8 cellular contexts compared by ENCODE assay signal in genomic region chr5:74631088-74631960, GRCh38. TPM values are rescaled to one million over a fixed set of nuclear protein-coding genes. Genes with fewer than 3 reads are reported as not detected.
DNase-seq lines count a peak whose midpoint lies in the region; ATAC-seq and TF ChIP-seq lines count a peak whose summit lies in the region.

No MANE protein-coding gene starts in this region.

- no peaks in the 10 kb centered on the region for H3K79me2 ChIP-seq in SU-DHL-6 (ENCODE audit: insufficient read depth, low read length)

- DNase-seq in Calu3 (no peak), fibroblast of villous mesenchyme (ENCODE audit: low read depth) (peak; percentile 40), AG08395 (ENCODE audit: low spot score) (no peak)
- DNase-seq in activated CD4-positive, CD25-positive, alpha-beta regulatory T cell (lab: John Stamatoyannopoulos, UW) = no peak

- no peaks in the 10 kb centered on the region for H3K9me3 ChIP-seq in SU-DHL-6 (ENCODE audit: insufficient read depth, low read length)

- H3K9ac ChIP-seq in SU-DHL-6 (ENCODE audit: low read length) = no peak overlapping the region

- intact Hi-C loops in Calu3 (cut with micrococcal nuclease; ENCODE audit: unreplicated experiment) = loop anchor here (5.0 kb wide), 1 partner anchor 34 kb away; no protein-coding TSS in a partner anchor

- H3K4me1 Mint-ChIP-seq in Calu3 (ENCODE audit: low read depth, unreplicated experiment) = peaks cover 80% of the 10 kb centered on the region

- H2AFZ ChIP-seq in SU-DHL-6 (ENCODE audit: low read depth, low read length, severe bottlenecking) = no peak overlapping the region

- no peaks in the 10 kb centered on the region for H4K20me1 ChIP-seq in SU-DHL-6 (ENCODE audit: low read depth, low read length)

- no TSS peak for BruUV-seq in Calu3 (replicated peaks; lab: Mats Ljungman, UMichigan)

- H3K4me3 ChIP-seq in SU-DHL-6 (ENCODE audit: insufficient read depth, low read length, poor library complexity, severe bottlenecking) (no peak overlapping the region), fibroblast of villous mesenchyme (ENCODE audit: low read depth, low read length) (no peak overlapping the region), skin epidermis (no peak overlapping the region)

- H3K27me3 ChIP-seq in SU-DHL-6 (ENCODE audit: low read length) = no peaks in the 10 kb centered on the region

- no peaks in the 10 kb centered on the region for H3K9me2 ChIP-seq in SU-DHL-6 (replicated peaks; ENCODE audit: insufficient read depth, low read length)

- H3F3A ChIP-seq in SU-DHL-6 (ENCODE audit: insufficient read depth) = no peaks in the 10 kb centered on the region

- ATAC-seq in GM19397 (IDR thresholded peaks at IDR 0.05; ENCODE audit: unreplicated experiment) (peak; percentile 92), HG03354 (IDR thresholded peaks at IDR 0.05; ENCODE audit: poor library complexity, severe bottlenecking, unreplicated experiment) (peak; percentile 95)

- no peaks in the 10 kb centered on the region for H3K9me3 Mint-ChIP-seq in Calu3 (ENCODE audit: low read depth, unreplicated experiment)

- CTCF ChIA-PET in Calu3 (lab: Charles Lee) = interaction anchor here (0.7 to 2.4 kb wide), 5 partner anchors 9 to 281 kb away, joined by 3 to 7 read pairs (median 4); partner anchors contain the start of gene ENC1

- H3K4me2 ChIP-seq in SU-DHL-6 (ENCODE audit: low read depth, low read length, poor library complexity, severe bottlenecking) = peak overlapping the region; percentile 23

- H3K36me3 Mint-ChIP-seq in Calu3 (ENCODE audit: insufficient read depth, unreplicated experiment) = peaks cover 82% of the 10 kb centered on the region

- TF ChIP-seq CTCF in Calu3 (IDR thresholded peaks at IDR 0.05; ENCODE audit: unreplicated experiment) (no peak), SU-DHL-6 (IDR thresholded peaks at IDR 0.05; ENCODE audit: insufficient read depth, low read length, poor library complexity, severe bottlenecking) (no peak), fibroblast of villous mesenchyme (IDR thresholded peaks at IDR 0.05; ENCODE audit: insufficient read depth, low read depth, low read length) (no peak)

- no peaks in the 10 kb centered on the region for H3K27me3 Mint-ChIP-seq in Calu3 (ENCODE audit: unreplicated experiment)

- peak overlapping the region; percentile 94 for H3K27ac Mint-ChIP-seq in Calu3 (ENCODE audit: unreplicated experiment)

- H3K27ac ChIP-seq in SU-DHL-6 (ENCODE audit: low read depth, low read length) (no peak overlapping the region), skin epidermis (peak overlapping the region in 14 of 21 experiments; percentile 4 to 71 (median 24))

- H3K36me3 ChIP-seq in SU-DHL-6 (ENCODE audit: low read length) = no peaks in the 10 kb centered on the region

- peak overlapping the region; percentile 65 for H3K4me3 Mint-ChIP-seq in Calu3 (ENCODE audit: low read depth, unreplicated experiment)

RNA-seq across cellular contexts. Expression of gene ENC1, which starts 9.2 kb away (rescaled TPM):
- total RNA-seq in Calu3 (2022) (91.6 and 100 TPM in 2 replicates), fibroblast of villous mesenchyme (50.3 and 72.1 TPM in 2 replicates)

RNA-seq across cellular contexts. Expression of gene HEXB, which starts 53.7 kb away (rescaled TPM):
- total RNA-seq in Calu3 (2022) (212 and 223 TPM in 2 replicates), fibroblast of villous mesenchyme (162 and 187 TPM in 2 replicates)
